In genomic region chr19:3593156-3593555, GRCh38 we compare ENCODE assay signal across 27 cellular contexts. TPM values are rescaled to one million over a fixed set of nuclear protein-coding genes. Genes with fewer than 3 reads are reported as not detected.
A peak's percentile ranks its signal among the peaks of the same experiment; 100 is the strongest.
DNase-seq lines count a peak whose midpoint lies in the region; ATAC-seq and TF ChIP-seq lines count a peak whose summit lies in the region.
"Had no signal": no experiment of that assay in that cellular context is flagged by ENCODE, and none has a peak within 500 bp of the region (broad histone marks: within the 10 kb centered on the region; RNA-seq: fewer than 3 reads in every experiment).

No MANE protein-coding gene starts in this region.

- dilution Hi-C loops in mammary epithelial cell (cut with HindIII; ENCODE audit: low sequenced_read_pairs): no loop called here

- H3K79me1 ChIP-seq in mesenchymal stem cell (replicated peaks; ENCODE audit: low read length, poor library complexity, severe bottlenecking): no peaks in the 10 kb centered on the region

- H3K9me3 Mint-ChIP-seq in WTC11: peaks cover 17% of the 10 kb centered on the region
- H3K9me3 Mint-ChIP-seq in CD14-positive monocyte: peaks cover 5 to 18% (median 11%) of the 10 kb centered on the region in 7 donors
- H3K9me3 Mint-ChIP-seq: activated B cell treated with CpG ODN at 0.5 μM for 24 hours had no signal

- H3K27ac ChIP-seq in mesenchymal stem cell (ENCODE audit: low read length, poor library complexity, severe bottlenecking) (no peak overlapping the region), mammary epithelial cell (ENCODE audit: insufficient read depth, low read depth, low read length) (no peak overlapping the region)
- H3K27ac ChIP-seq: GM23248, SJCRH30, spleen, vagina had no signal

- H3K4me1 ChIP-seq in mesenchymal stem cell (ENCODE audit: control insufficient read depth, insufficient read depth, low read depth, low read length) (no peaks in the 10 kb centered on the region), mammary epithelial cell (ENCODE audit: insufficient read depth, low read length) (no peaks in the 10 kb centered on the region)
- H3K4me1 ChIP-seq: SJCRH30, spleen, vagina had no signal

- in situ Hi-C loops in mammary epithelial cell (cut with MboI; ENCODE audit: low sequenced_read_pairs in 2 of 2): no loop called here

- BruUV-seq in mammary epithelial cell (replicated peaks; lab: Mats Ljungman, UMichigan): no TSS peak

- H3K4me3 ChIP-seq in mesenchymal stem cell (ENCODE audit: insufficient read depth in 1 of 2, low read depth in 1 of 2, low read length in 2 of 2) (no peak overlapping the region), mammary epithelial cell (replicated peaks in 1 of 3; ENCODE audit: insufficient read depth in 1 of 3, low read depth in 2 of 3, low read length in 3 of 3) (no peak overlapping the region)
- H3K4me3 ChIP-seq: esophagus muscularis mucosa, GM23248, SJCRH30, spleen, vagina had no signal

- H3K36me3 Mint-ChIP-seq in WTC11 (0 out of 2 replicates have a peak, but pooled peaks cover 2% of the 10 kb centered on the region), CD14-positive monocyte (no peaks in the 10 kb centered on the region)
- H3K36me3 Mint-ChIP-seq: activated CD4-positive, alpha-beta memory T cell treated with anti-CD3 and anti-CD28 coated beads for 36 hours; CD4-positive, CD25-positive, alpha-beta regulatory T cell had no signal

- peak; percentile 95 for ATAC-seq in WTC11
- ATAC-seq: Panc1, T-helper 17 cell had no signal

- peak overlapping the region; percentile 54 for H4K8ac ChIP-seq in mesenchymal stem cell (ENCODE audit: low read length)

- CTCF ChIA-PET in WTC11 (lab: Charles Lee) (interaction anchor here (0.6 to 4.1 kb wide), 10 partner anchors 9 to 288 kb away, joined by 3 to 25 read pairs (median 6); no protein-coding TSS in a partner anchor), mammary epithelial cell (lab: Charles Lee; ENCODE audit: low non-redundant PET) (no interaction called here)

- no peak overlapping the region for H2BK5ac ChIP-seq in mesenchymal stem cell (ENCODE audit: low read depth, low read length, poor library complexity, severe bottlenecking)

- H3K4me2 ChIP-seq in mesenchymal stem cell (ENCODE audit: low read length, poor library complexity, severe bottlenecking): peak overlapping the region; percentile 11
- no peak overlapping the region for H3K4me2 ChIP-seq in mammary epithelial cell (ENCODE audit: insufficient read depth, low read depth, low read length)

- H3K4me1 Mint-ChIP-seq in WTC11: no peaks in the 10 kb centered on the region
- H3K4me1 Mint-ChIP-seq in CD14-positive monocyte: no peaks in the 10 kb centered on the region
- H3K4me1 Mint-ChIP-seq: activated B cell treated with CpG ODN at 0.5 μM for 24 hours; CD4-positive, CD25-positive, alpha-beta regulatory T cell; neural crest cell; T-helper 17 cell had no signal

- WGBS in mesenchymal stem cell: 56% methylated on average over 11 of the region's 11 CpGs
- WGBS in mammary epithelial cell (ENCODE audit: low coverage, missing lambda C conversion rate): 11% methylated on average over 5 of the region's 11 CpGs

- no peak overlapping the region for H3K18ac ChIP-seq in mesenchymal stem cell (ENCODE audit: low read depth in 1 of 2, low read length in 2 of 2)

- H3K27ac Mint-ChIP-seq in WTC11 (no peak overlapping the region), CD14-positive monocyte (no peak overlapping the region)
- H3K27ac Mint-ChIP-seq: activated B cell treated with CpG ODN at 0.5 μM for 24 hours; activated CD4-positive, alpha-beta memory T cell treated with anti-CD3 and anti-CD28 coated beads for 36 hours; CD4-positive, CD25-positive, alpha-beta regulatory T cell; T-helper 17 cell had no signal

- no peak overlapping the region for H2AFZ ChIP-seq in mesenchymal stem cell (ENCODE audit: low read depth, low read length)
- no peak overlapping the region for H2AFZ ChIP-seq in mammary epithelial cell (ENCODE audit: low read depth, low read length)
- H2AFZ ChIP-seq: GM23248 had no signal

- peaks cover 0 to 9% of the 10 kb centered on the region in 2 experiments for H3K36me3 ChIP-seq in mesenchymal stem cell (ENCODE audit: control insufficient read depth in 1 of 2, insufficient read depth in 2 of 2, low read depth in 1 of 2, low read length in 2 of 2)
- no peaks in the 10 kb centered on the region for H3K36me3 ChIP-seq in mammary epithelial cell (ENCODE audit: insufficient read depth, low read length)
- H3K36me3 ChIP-seq: SJCRH30, vagina had no signal

- peak overlapping the region in 1 of 2 experiments; percentile 34 for H3K23ac ChIP-seq in mesenchymal stem cell (ENCODE audit: low read length in 2 of 2)

- H3K27me3 Mint-ChIP-seq in WTC11 (ENCODE audit: low read depth) (peaks cover 27% of the 10 kb centered on the region), CD14-positive monocyte (ENCODE audit: low read depth in 3 of 3) (peaks cover 3 to 10% (median 6%) of the 10 kb centered on the region in 3 donors)
- H3K27me3 Mint-ChIP-seq: activated B cell treated with CpG ODN at 0.5 μM for 24 hours; activated CD4-positive, alpha-beta memory T cell treated with anti-CD3 and anti-CD28 coated beads for 36 hours; CD4-positive, CD25-positive, alpha-beta regulatory T cell; T-helper 17 cell had no signal

- no peak overlapping the region for H2BK12ac ChIP-seq in mesenchymal stem cell (ENCODE audit: low read length in 2 of 2)

- H4K20me1 ChIP-seq in mammary epithelial cell (ENCODE audit: insufficient read depth, low read length): no peaks in the 10 kb centered on the region

- peaks cover 0 to 16% of the 10 kb centered on the region in 2 experiments for H3K27me3 ChIP-seq in mesenchymal stem cell (ENCODE audit: control insufficient read depth in 1 of 2, insufficient read depth in 1 of 2, low read length in 2 of 2)
- no peaks in the 10 kb centered on the region for H3K27me3 ChIP-seq in mammary epithelial cell (ENCODE audit: insufficient read depth, low read length)
- H3K27me3 ChIP-seq: esophagus muscularis mucosa, SJCRH30, spleen, vagina had no signal

- no peaks in the 10 kb centered on the region for H3K9me3 ChIP-seq in mesenchymal stem cell (ENCODE audit: control insufficient read depth, low read length)
- no peaks in the 10 kb centered on the region for H3K9me3 ChIP-seq in mammary epithelial cell (replicated peaks; ENCODE audit: insufficient read depth, low read length)
- H3K9me3 ChIP-seq: esophagus muscularis mucosa, SJCRH30, spleen, vagina had no signal

- peak overlapping the region; percentile 7 for H4K91ac ChIP-seq in mesenchymal stem cell (ENCODE audit: low read length)

- no peak overlapping the region for H3K4me3 Mint-ChIP-seq in WTC11
- H3K4me3 Mint-ChIP-seq in CD14-positive monocyte: no peak overlapping the region
- H3K4me3 Mint-ChIP-seq: activated B cell treated with CpG ODN at 0.5 μM for 24 hours; activated CD4-positive, alpha-beta memory T cell treated with anti-CD3 and anti-CD28 coated beads for 36 hours; CD4-positive, CD25-positive, alpha-beta regulatory T cell; neural crest cell; T-helper 17 cell had no signal

- H2BK120ac ChIP-seq in mesenchymal stem cell (ENCODE audit: low read depth, low read length): no peak overlapping the region

- intact Hi-C loops in CD14-positive monocyte (cut with micrococcal nuclease) (no loop called here), mammary epithelial cell (cut with micrococcal nuclease) (no loop called here)

- no peak overlapping the region for H2BK15ac ChIP-seq in mesenchymal stem cell (ENCODE audit: low read depth, poor library complexity, severe bottlenecking)

- H3K9ac ChIP-seq in mesenchymal stem cell (ENCODE audit: low read length): no peak overlapping the region
- H3K9ac ChIP-seq in mammary epithelial cell (ENCODE audit: insufficient read depth, low read length): no peak overlapping the region
- H3K9ac ChIP-seq: GM23248 had no signal

- POLR2A ChIA-PET in WTC11 (lab: Charles Lee): interaction anchor here (3.4 kb wide), 1 partner anchor 16 kb away, joined by 12 read pairs; no protein-coding TSS in a partner anchor

- H2AK5ac ChIP-seq in mesenchymal stem cell (ENCODE audit: low read length, severe bottlenecking): no peak overlapping the region

- DNase-seq in ELF-1 (ENCODE audit: low read depth, low spot score): peak; percentile 55
- DNase-seq in WTC11 (ENCODE audit: low spot score): peak; percentile 69
- no peak for DNase-seq in mesenchymal stem cell
- DNase-seq in NCI-H2171 treated with DMSO at 0.1 percent for 48 hours (lab: John Stamatoyannopoulos, UW): no peak
- no peak for DNase-seq in CD14-positive monocyte (ENCODE audit: low spot score)
- DNase-seq in mammary epithelial cell: no peak
- DNase-seq: ACHN; activated B cell treated with CpG ODN at 0.5 μM for 24 hours; activated CD4-positive, alpha-beta memory T cell treated with anti-CD3 and anti-CD28 coated beads for 36 hours; activated naive CD4-positive, alpha-beta T cell; activated T-cell treated with anti-CD3 and anti-CD28 coated beads, Interleukin-2, amount 50 U/mL, for 1 hour; amniotic stem cell; caudate nucleus; CD4-positive, CD25-positive, alpha-beta regulatory T cell; DMS 273 treated with DMSO at 0.1 percent for 48 hours; effector CD4-positive, alpha-beta T cell; GDM1; GM23248; NCI-H1436; NCI-H82; SJCRH30; spleen; T-helper 17 cell had no signal

- H3K79me2 ChIP-seq in mammary epithelial cell (ENCODE audit: insufficient read depth, low read length): no peaks in the 10 kb centered on the region

- H3K14ac ChIP-seq in mesenchymal stem cell (ENCODE audit: low read length in 2 of 2): no peak overlapping the region

- TF ChIP-seq CTCF in WTC11 (IDR thresholded peaks at IDR 0.05): no peak
- no peak for TF ChIP-seq CTCF in CD14-positive monocyte (IDR thresholded peaks at IDR 0.05)
- TF ChIP-seq CTCF in mammary epithelial cell (conservative IDR thresholded peaks at IDR 0.05 in 1 of 2, IDR thresholded peaks at IDR 0.05 in 1 of 2; ENCODE audit: extremely low read depth in 1 of 2, insufficient read depth in 1 of 2, low read depth in 1 of 2, low read length in 2 of 2): peak in 1 of 2 donors; percentile 1

- H3K4ac ChIP-seq in mesenchymal stem cell (ENCODE audit: low read depth in 1 of 2, low read length in 2 of 2): no peak overlapping the region

RNA-seq across cellular contexts. Expression of gene GIPC3, which starts 7.9 kb away (rescaled TPM):
- 1.0 to 2.3 TPM (median 1.6 TPM) in 3 replicates for total RNA-seq in WTC11 (2021)
- polyA plus RNA-seq in mesenchymal stem cell (2013, experiment 1 of 2): 5.4 TPM
- polyA plus RNA-seq in mesenchymal stem cell (2013, experiment 2 of 2): 5.2 TPM
- polyA plus RNA-seq in CD14-positive monocyte: under 1 TPM in 1 of 2 donors, not detected in 1; 0.03 TPM
- total RNA-seq in mammary epithelial cell: not detected
- polyA plus RNA-seq in mammary epithelial cell: 0.01 TPM
- not detected for polyA minus RNA-seq in mammary epithelial cell
- total RNA-seq: GM23248 had no signal

RNA-seq across cellular contexts. Expression of gene TBXA2R, which starts 13.5 kb away (rescaled TPM):
- total RNA-seq in WTC11 (2021) (1.0 to 1.4 TPM (median 1.3 TPM) in 3 replicates), mammary epithelial cell (under 1 TPM in 1 of 2 donors, not detected in 1; 0.17 TPM)
- polyA plus RNA-seq in mesenchymal stem cell (2013, experiment 1 of 2): 6.8 TPM
- polyA plus RNA-seq in mesenchymal stem cell (2013, experiment 2 of 2): 6.9 TPM
- polyA plus RNA-seq in CD14-positive monocyte (under 1 TPM in 1 of 2 donors, not detected in 1; 0.05 TPM), mammary epithelial cell (0.07 TPM)
- not detected for polyA minus RNA-seq in mammary epithelial cell

RNA-seq across cellular contexts. Expression of gene HMG20B, which starts 20.4 kb away (rescaled TPM):
- total RNA-seq in WTC11 (2021): 115 to 132 TPM (median 121 TPM) in 3 replicates
- polyA plus RNA-seq in mesenchymal stem cell (2013, experiment 1 of 2): 91.0 TPM
- polyA plus RNA-seq in mesenchymal stem cell (2013, experiment 2 of 2): 88.5 TPM
- 10 to 100 TPM; 52.4 to 58.8 TPM for polyA plus RNA-seq in CD14-positive monocyte
- 100 to 1,000 TPM in 1 of 2 donors, 10 to 100 TPM in 1; 95.7 to 162 TPM for total RNA-seq in mammary epithelial cell
- polyA plus RNA-seq in mammary epithelial cell: 51.6 TPM
- 13.5 TPM for polyA minus RNA-seq in mammary epithelial cell

RNA-seq across cellular contexts. Expression of gene CACTIN, which starts 33.4 kb away (rescaled TPM):
- total RNA-seq in WTC11 (2021): 39.3 to 43.0 TPM (median 42.2 TPM) in 3 replicates
- 16.6 TPM for polyA plus RNA-seq in mesenchymal stem cell (2013, experiment 1 of 2)
- 16.4 TPM for polyA plus RNA-seq in mesenchymal stem cell (2013, experiment 2 of 2)
- polyA plus RNA-seq in CD14-positive monocyte: 1 to 10 TPM; 2.5 to 3.0 TPM
- 10 to 100 TPM; 16.0 to 26.5 TPM for total RNA-seq in mammary epithelial cell
- 14.4 TPM for polyA plus RNA-seq in mammary epithelial cell
- 11.2 TPM for polyA minus RNA-seq in mammary epithelial cell

RNA-seq across cellular contexts. Expression of gene MFSD12, which starts 35.8 kb away (rescaled TPM):
- total RNA-seq in WTC11 (2021) (59.9 to 75.4 TPM (median 71.0 TPM) in 3 replicates), mammary epithelial cell (100 to 1,000 TPM; 113 to 267 TPM)
- 108 TPM for polyA plus RNA-seq in mesenchymal stem cell (2013, experiment 1 of 2)
- 107 TPM for polyA plus RNA-seq in mesenchymal stem cell (2013, experiment 2 of 2)
- polyA plus RNA-seq in CD14-positive monocyte (10 to 100 TPM; 47.9 to 55.5 TPM), mammary epithelial cell (61.6 TPM)
- 72.3 TPM for polyA minus RNA-seq in mammary epithelial cell

Comparison
In these comparisons a context has a peak if more than half of its experiments do, and no peak if none do; other contexts are left out.
1. DNase-seq: peak in ELF-1 (single experiment) and WTC11 (single experiment); none in mesenchymal stem cell (single experiment), NCI-H2171 treated with DMSO at 0.1 percent for 48 hours (single experiment), CD14-positive monocyte (single experiment) and mammary epithelial cell (single experiment).